Comparison of ENCODE assay signal across 16 cellular contexts in the genomic region with DNA sequence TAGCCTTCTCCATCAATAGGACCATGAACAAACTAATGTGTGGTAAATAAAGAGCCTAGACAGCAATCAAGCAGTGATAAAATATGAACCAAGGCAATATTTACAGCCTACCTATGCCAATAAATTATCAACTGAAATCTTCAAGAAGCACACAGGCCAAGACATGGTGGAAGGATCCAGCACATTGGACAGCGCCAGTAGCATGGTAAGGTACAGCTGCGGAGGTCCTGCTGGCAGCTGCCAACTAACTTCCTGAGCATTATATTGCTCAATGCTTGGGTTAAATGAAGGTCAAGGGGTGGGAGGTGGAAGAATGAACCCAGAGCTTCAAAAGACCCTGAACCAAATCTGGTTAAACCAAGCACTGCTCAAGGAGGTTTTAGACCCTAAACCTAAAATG. TPM values are rescaled to one million over a fixed set of nuclear protein-coding genes. Genes with fewer than 3 reads are reported as not detected.
DNase-seq lines count a peak whose midpoint lies in the region; ATAC-seq and TF ChIP-seq lines count a peak whose summit lies in the region.
"Had no signal": no experiment of that assay in that cellular context is flagged by ENCODE, and none has a peak within 500 bp of the region (broad histone marks: within the 10 kb centered on the region; RNA-seq: fewer than 3 reads in every experiment).

No MANE protein-coding gene starts in this region.

- no peaks in the 10 kb centered on the region for H3K36me3 ChIP-seq in DND-41 (ENCODE audit: insufficient read depth, low read length)
- H3K36me3 ChIP-seq: brain microvascular endothelial cell, uterus had no signal

- H3K27me3 Mint-ChIP-seq in WTC11 (ENCODE audit: low read depth), result peaks cover 7% of the 10 kb centered on the region

- no peaks in the 10 kb centered on the region for H3K4me1 Mint-ChIP-seq in WTC11
- H3K4me1 Mint-ChIP-seq: CD14-positive monocyte had no signal

- ATAC-seq in DND-41 (ENCODE audit: insufficient read depth, low read depth), result peak; percentile 77
- ATAC-seq in WTC11, result peak; percentile 62; the same call in 1 of the 2 replicates
- ATAC-seq in GM18519 (IDR thresholded peaks at IDR 0.05; ENCODE audit: low FRiP score, unreplicated experiment), result no peak

- H3K9me3 Mint-ChIP-seq in WTC11, result no peaks in the 10 kb centered on the region
- H3K9me3 Mint-ChIP-seq: activated T-helper 1 cell treated with anti-CD3 and anti-CD28 coated beads, Interleukin-12 subunit alpha, Interleukin-12 subunit beta, Interleukin-2, Interleukin-4 antibody, amounts not matched to agents 30 ng/mL and 10 ng/mL and 1 ng/mL, durations not matched to agents 14 hours and 24 hours and 36 hours had no signal

- H3K4me3 Mint-ChIP-seq in WTC11, result no peak overlapping the region
- H3K4me3 Mint-ChIP-seq: activated T-helper 1 cell treated with anti-CD3 and anti-CD28 coated beads, Interleukin-12 subunit alpha, Interleukin-12 subunit beta, Interleukin-2, Interleukin-4 antibody, amounts not matched to agents 30 ng/mL and 10 ng/mL and 1 ng/mL, durations not matched to agents 14 hours and 24 hours and 36 hours; CD14-positive monocyte had no signal

- H3K79me2 ChIP-seq in DND-41 (ENCODE audit: insufficient read depth, low read length), result no peaks in the 10 kb centered on the region

- no peak overlapping the region for H3K27ac Mint-ChIP-seq in WTC11
- H3K27ac Mint-ChIP-seq: activated T-helper 1 cell treated with anti-CD3 and anti-CD28 coated beads, Interleukin-12 subunit alpha, Interleukin-12 subunit beta, Interleukin-2, Interleukin-4 antibody, amounts not matched to agents 30 ng/mL and 10 ng/mL and 1 ng/mL, durations not matched to agents 14 hours and 24 hours and 36 hours had no signal

- no peaks in the 10 kb centered on the region for H3K4me1 ChIP-seq in DND-41 (ENCODE audit: insufficient read depth, low read length)
- H3K4me1 ChIP-seq: uterus had no signal

- CTCF ChIA-PET in WTC11 (lab: Charles Lee), result no interaction called here

- no peak overlapping the region for H3K4me2 ChIP-seq in DND-41 (ENCODE audit: insufficient read depth, low read length)

- H3K9ac ChIP-seq in DND-41 (ENCODE audit: low read depth, low read length), result no peak overlapping the region

- H3K4me3 ChIP-seq in DND-41 (ENCODE audit: low read depth in 1 of 2, low read length in 2 of 2), result no peak overlapping the region
- H3K4me3 ChIP-seq: uterus had no signal

- DNase-seq in DND-41, result peak; percentile 43
- peak; percentile 24 to 26 for DNase-seq in Kasumi-1 (lab: John Stamatoyannopoulos, UW)
- peak; percentile 20 for DNase-seq in WTC11 (ENCODE audit: low spot score)
- DNase-seq in iPS-NIHi7 (ENCODE audit: extremely low spot score), result peak; percentile 51
- no peak for DNase-seq in NCI-H2227 treated with DMSO at 0.1 percent for 48 hours (lab: John Stamatoyannopoulos, UW)
- no peak for DNase-seq in SW 1271 (lab: John Stamatoyannopoulos, UW)
- no peak for DNase-seq in activated CD4-positive, CD25-positive, alpha-beta regulatory T cell treated with anti-CD3 and anti-CD28 coated beads, Interleukin-2, amount 50 U/mL, for 72 hours
- DNase-seq: activated CD4-positive, alpha-beta T cell treated with anti-CD3 and anti-CD28 coated beads for 48 hours; brain microvascular endothelial cell; kidney glomerular epithelial cell; NCI-H1048; NCI-H345; uterus had no signal

- no peaks in the 10 kb centered on the region for H3K36me3 Mint-ChIP-seq in WTC11
- H3K36me3 Mint-ChIP-seq: CD14-positive monocyte had no signal

- POLR2A ChIA-PET in WTC11 (lab: Charles Lee), result no interaction called here

- peaks cover 14% of the 10 kb centered on the region for H3K27me3 ChIP-seq in DND-41 (ENCODE audit: insufficient read depth, low read length, poor library complexity)
- H3K27me3 ChIP-seq: brain microvascular endothelial cell, uterus had no signal

- no peaks in the 10 kb centered on the region for H3K9me3 ChIP-seq in DND-41 (ENCODE audit: insufficient read depth, low read length, severe bottlenecking)
- H3K9me3 ChIP-seq: uterus had no signal

- TF ChIP-seq CTCF in DND-41 (IDR thresholded peaks at IDR 0.05; ENCODE audit: borderline replicate concordance, extremely low read depth, low read length, poor library complexity, severe bottlenecking), result no peak
- TF ChIP-seq CTCF in WTC11 (IDR thresholded peaks at IDR 0.05), result no peak

- no peak overlapping the region for H2AFZ ChIP-seq in DND-41 (ENCODE audit: low read depth, low read length)

- no peak overlapping the region for H3K27ac ChIP-seq in DND-41 (ENCODE audit: low read length)
- H3K27ac ChIP-seq: brain microvascular endothelial cell, uterus had no signal

- H4K20me1 ChIP-seq in DND-41 (ENCODE audit: insufficient read depth, low read length), result no peaks in the 10 kb centered on the region

TF ChIP-seq in WTC11, 78 proteins besides CTCF, POLR2A, EP300 and RAD21:
- TF ChIP-seq TEAD4 (CRISPR knock-in tag; IDR thresholded peaks at IDR 0.05), result 0 out of 2 replicates have a peak, but pooled peaks have one; percentile 27
- TF ChIP-seq JUN (CRISPR knock-in tag; IDR thresholded peaks at IDR 0.05), result no peak

RNA-seq across cellular contexts. Expression of gene SPDL1, which starts 16.5 kb away (rescaled TPM):
- total RNA-seq in WTC11 (2021), result 31.9 to 35.1 TPM (median 33.6 TPM) in 3 replicates

Comparison
In these comparisons a context has a peak if more than half of its experiments do, and no peak if none do; other contexts are left out.
1. DNase-seq: peak in DND-41 (single experiment), Kasumi-1 (2 of 2), WTC11 (single experiment) and iPS-NIHi7 (single experiment); none in NCI-H2227 treated with DMSO at 0.1 percent for 48 hours (single experiment), SW 1271 (0 of 2) and activated CD4-positive, CD25-positive, alpha-beta regulatory T cell treated with anti-CD3 and anti-CD28 coated beads, Interleukin-2, amount 50 U/mL, for 72 hours (single experiment).